25 cellular contexts compared by ENCODE assay signal in the genomic region with DNA sequence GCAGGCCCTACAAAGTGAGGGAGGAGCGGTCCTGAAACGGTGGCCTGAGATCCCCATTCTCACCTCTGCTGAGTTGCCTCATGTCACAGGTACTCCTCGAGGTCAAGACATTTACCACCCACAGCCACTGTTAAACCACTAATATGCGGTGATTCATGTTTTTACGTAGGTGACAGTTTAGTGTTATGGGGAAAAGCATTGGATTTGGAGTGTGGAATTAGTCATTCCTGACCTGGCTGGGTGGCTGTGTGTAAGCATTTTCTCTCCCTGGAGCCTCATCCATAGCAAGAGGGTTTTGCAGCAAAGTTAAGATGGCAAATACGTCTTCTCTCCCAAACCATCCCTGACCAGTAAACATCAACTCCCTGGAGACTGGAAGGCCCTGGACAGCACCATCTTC. TPM values are rescaled to one million over a fixed set of nuclear protein-coding genes. Genes with fewer than 3 reads are reported as not detected.
DNase-seq lines count a peak whose midpoint lies in the region; TF ChIP-seq lines count a peak whose summit lies in the region.
"Had no signal": no experiment of that assay in that cellular context is flagged by ENCODE, and none has a peak within 500 bp of the region (broad histone marks: within the 10 kb centered on the region; RNA-seq: fewer than 3 reads in every experiment).

No MANE protein-coding gene starts in this region.

- no peak overlapping the region for H3K4me3 Mint-ChIP-seq in type B pancreatic cell
- H3K4me3 Mint-ChIP-seq: activated CD8-positive, alpha-beta T cell treated with anti-CD3 and anti-CD28 coated beads, Interleukin-2, amount 10 ng/mL, durations not matched to agents 7 days and 5 days; central memory CD8-positive, alpha-beta T cell; IgD-negative memory B cell; stimulated activated naive CD8-positive, alpha-beta T cell treated with anti-CD3 and anti-CD28 coated beads, Interleukin-15, amount 100 ng/mL, for 72 hours had no signal

- no peaks in the 10 kb centered on the region for H3K36me3 Mint-ChIP-seq in type B pancreatic cell
- H3K36me3 Mint-ChIP-seq: IgD-negative memory B cell had no signal

- TF ChIP-seq CTCF in type B pancreatic cell (conservative IDR thresholded peaks at IDR 0.05), result no peak

- H3K27ac Mint-ChIP-seq in type B pancreatic cell, result no peak overlapping the region
- H3K27ac Mint-ChIP-seq: activated CD8-positive, alpha-beta T cell treated with anti-CD3 and anti-CD28 coated beads, Interleukin-2, amount 10 ng/mL, durations not matched to agents 7 days and 5 days; IgD-negative memory B cell; stimulated activated naive CD8-positive, alpha-beta T cell treated with anti-CD3 and anti-CD28 coated beads, Interleukin-15, amount 100 ng/mL, for 72 hours had no signal

- H3K9me3 Mint-ChIP-seq in type B pancreatic cell, result no peaks in the 10 kb centered on the region
- H3K9me3 Mint-ChIP-seq: central memory CD8-positive, alpha-beta T cell; stimulated activated naive CD8-positive, alpha-beta T cell treated with anti-CD3 and anti-CD28 coated beads, Interleukin-15, amount 100 ng/mL, for 72 hours had no signal

- peaks cover 4% of the 10 kb centered on the region for H3K4me1 Mint-ChIP-seq in type B pancreatic cell (ENCODE audit: unreplicated experiment)
- H3K4me1 Mint-ChIP-seq: central memory CD8-positive, alpha-beta T cell; IgD-negative memory B cell; stimulated activated naive CD8-positive, alpha-beta T cell treated with anti-CD3 and anti-CD28 coated beads, Interleukin-15, amount 100 ng/mL, for 72 hours had no signal

- H3K27me3 Mint-ChIP-seq in type B pancreatic cell, result peaks cover 3% of the 10 kb centered on the region
- H3K27me3 Mint-ChIP-seq: IgD-negative memory B cell; stimulated activated naive CD8-positive, alpha-beta T cell treated with anti-CD3 and anti-CD28 coated beads, Interleukin-15, amount 100 ng/mL, for 72 hours had no signal

- DNase-seq in A172 (ENCODE audit: low spot score), result peak; percentile 82
- DNase-seq in HT1080 (ENCODE audit: low read depth), result peak; percentile 47
- peak; percentile 33 for DNase-seq in T1000 (lab: John Stamatoyannopoulos, UW)
- DNase-seq in glomerular visceral epithelial cell (ENCODE audit: extremely low spot score), result peak; percentile 83
- DNase-seq in DMS79 treated with DMSO at 0.1 percent for 48 hours (lab: John Stamatoyannopoulos, UW), result no peak
- DNase-seq in stimulated activated naive CD4-positive, alpha-beta T cell (lab: John Stamatoyannopoulos, UW), result no peak
- DNase-seq in type B pancreatic cell (ENCODE audit: extremely low spot score, unreplicated experiment), result no peak
- no peak for DNase-seq in activated effector memory CD4-positive, alpha-beta T cell treated with anti-CD3 and anti-CD28 coated beads, Interleukin-2, amount 50 U/mL, for 16 hours
- DNase-seq: 8988T; activated CD4-positive, CD25-positive, alpha-beta regulatory T cell treated with anti-CD3 and anti-CD28 coated beads, Interleukin-2, amount 50 U/mL, for 72 hours; activated CD8-positive, alpha-beta T cell treated with anti-CD3 and anti-CD28 coated beads, Interleukin-2, amount 10 ng/mL, durations not matched to agents 7 days and 5 days; activated T-cell treated with anti-CD3 and anti-CD28 coated beads, Interleukin-2, amount 50 U/mL, for 1 hour; amniotic stem cell; Calu3; dorsolateral prefrontal cortex; foreskin fibroblast; hypothalamus; NCI-H146; NCI-H526; stimulated activated CD4-positive, alpha-beta T cell treated with anti-CD3 and anti-CD28 coated beads, Interleukin-12 subunit alpha, Interleukin-12 subunit beta, amount 100 ng/mL, for 4 hours; stimulated activated naive CD8-positive, alpha-beta T cell treated with anti-CD3 and anti-CD28 coated beads, Interleukin-15, amount 100 ng/mL, for 72 hours had no signal

RNA-seq across cellular contexts. Expression of a gene that starts 57.8 kb away (rescaled TPM):
- total RNA-seq in A172 (2014; rRNA removed; shearing (Covaris generic)), result not detected in 2 replicates
- not detected in 2 replicates for total RNA-seq in HT1080 (2014; rRNA removed; shearing (Covaris generic))
- polyA plus RNA-seq in HT1080 (2015; cell fraction: cytosol; rRNA removed), result 0.03 TPM in 1 of 2 replicates, not detected in the other
- not detected in 2 replicates for polyA plus RNA-seq in HT1080 (2015; cell fraction: nucleus; rRNA removed)
- 2.1 and 3.7 TPM in 2 replicates for total RNA-seq in type B pancreatic cell (ENCODE audit: low replicate concordance)
- total RNA-seq: activated CD8-positive, alpha-beta T cell treated with anti-CD3 and anti-CD28 coated beads, Interleukin-2, amount 10 ng/mL, durations not matched to agents 7 days and 5 days; lung microvascular endothelial cell; tibial nerve had no signal
- polyA plus RNA-seq: IgD-negative memory B cell had no signal

Comparison
In these comparisons a context has a peak if more than half of its experiments do, and no peak if none do; other contexts are left out.
1. DNase-seq: peak in A172 (single experiment), HT1080 (single experiment), T1000 (single experiment) and glomerular visceral epithelial cell (single experiment); none in DMS79 treated with DMSO at 0.1 percent for 48 hours (single experiment), stimulated activated naive CD4-positive, alpha-beta T cell (0 of 6), type B pancreatic cell (single experiment) and activated effector memory CD4-positive, alpha-beta T cell treated with anti-CD3 and anti-CD28 coated beads, Interleukin-2, amount 50 U/mL, for 16 hours (single experiment).